1 cellular context compared by ENCODE assay signal in the genomic region with DNA sequence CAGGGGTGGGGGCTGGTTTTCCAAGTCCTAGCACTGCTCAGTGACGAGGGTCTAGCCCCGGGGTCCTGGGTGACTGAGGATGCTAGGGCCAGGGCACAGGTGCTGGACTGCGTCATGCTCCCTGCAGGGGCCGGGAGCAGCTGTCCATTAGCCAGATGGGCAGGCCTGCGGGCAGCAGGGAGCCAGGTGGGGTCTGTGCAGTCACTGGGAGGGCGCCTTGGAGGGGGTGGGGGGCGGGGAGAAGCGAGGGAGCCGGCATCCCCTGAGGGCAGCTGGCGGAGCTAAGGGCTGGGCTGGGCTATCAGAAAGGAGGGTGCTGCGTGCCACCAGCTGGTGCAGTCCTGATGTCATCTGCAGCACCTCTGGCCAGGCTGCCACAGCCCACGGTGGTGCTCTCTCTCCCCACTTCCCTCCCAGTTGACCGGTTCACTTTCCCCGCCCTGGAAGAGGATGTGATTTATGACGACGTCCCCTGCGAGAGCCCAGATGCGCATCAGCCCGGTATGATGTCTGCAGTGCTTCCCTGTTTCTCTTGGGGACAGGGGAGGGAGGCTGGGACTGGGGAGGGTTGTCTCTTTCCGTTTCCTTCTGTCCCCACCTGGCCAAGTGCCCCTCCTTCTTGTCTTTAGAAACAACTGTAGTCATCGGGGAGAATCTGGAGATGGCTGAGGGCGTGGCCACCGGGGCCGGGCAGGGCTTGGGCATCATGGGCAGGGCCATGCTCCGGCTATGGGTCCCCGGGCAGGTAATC.
TF ChIP-seq lines count a peak whose summit lies in the region.

No MANE protein-coding gene starts in this region.

TF ChIP-seq in K562, 482 proteins besides CTCF, POLR2A, EP300 and RAD21 (continued from another document):
- TF ChIP-seq, protein P1, sequence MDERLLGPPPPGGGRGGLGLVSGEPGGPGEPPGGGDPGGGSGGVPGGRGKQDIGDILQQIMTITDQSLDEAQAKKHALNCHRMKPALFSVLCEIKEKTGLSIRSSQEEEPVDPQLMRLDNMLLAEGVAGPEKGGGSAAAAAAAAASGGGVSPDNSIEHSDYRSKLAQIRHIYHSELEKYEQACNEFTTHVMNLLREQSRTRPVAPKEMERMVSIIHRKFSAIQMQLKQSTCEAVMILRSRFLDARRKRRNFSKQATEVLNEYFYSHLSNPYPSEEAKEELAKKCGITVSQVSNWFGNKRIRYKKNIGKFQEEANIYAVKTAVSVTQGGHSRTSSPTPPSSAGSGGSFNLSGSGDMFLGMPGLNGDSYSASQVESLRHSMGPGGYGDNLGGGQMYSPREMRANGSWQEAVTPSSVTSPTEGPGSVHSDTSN (CRISPR knock-in tag; IDR thresholded peaks at IDR 0.05; ENCODE audit: low read depth): 0 out of 2 replicates have a peak, but pooled peaks have one; percentile 20
- TF ChIP-seq, protein P1 (tag; conservative IDR thresholded peaks at IDR 0.05; ENCODE audit: low read depth): peak; percentile 63
- TF ChIP-seq, protein P2, sequence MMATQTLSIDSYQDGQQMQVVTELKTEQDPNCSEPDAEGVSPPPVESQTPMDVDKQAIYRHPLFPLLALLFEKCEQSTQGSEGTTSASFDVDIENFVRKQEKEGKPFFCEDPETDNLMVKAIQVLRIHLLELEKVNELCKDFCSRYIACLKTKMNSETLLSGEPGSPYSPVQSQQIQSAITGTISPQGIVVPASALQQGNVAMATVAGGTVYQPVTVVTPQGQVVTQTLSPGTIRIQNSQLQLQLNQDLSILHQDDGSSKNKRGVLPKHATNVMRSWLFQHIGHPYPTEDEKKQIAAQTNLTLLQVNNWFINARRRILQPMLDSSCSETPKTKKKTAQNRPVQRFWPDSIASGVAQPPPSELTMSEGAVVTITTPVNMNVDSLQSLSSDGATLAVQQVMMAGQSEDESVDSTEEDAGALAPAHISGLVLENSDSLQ (IDR thresholded peaks at IDR 0.05): peak; percentile 83
- TF ChIP-seq, protein P3, sequence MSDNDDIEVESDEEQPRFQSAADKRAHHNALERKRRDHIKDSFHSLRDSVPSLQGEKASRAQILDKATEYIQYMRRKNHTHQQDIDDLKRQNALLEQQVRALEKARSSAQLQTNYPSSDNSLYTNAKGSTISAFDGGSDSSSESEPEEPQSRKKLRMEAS (CRISPR knock-in tag; IDR thresholded peaks at IDR 0.05): no peak
- TF ChIP-seq NFRKB (IDR thresholded peaks at IDR 0.05; ENCODE audit: low read depth) (no peak), XRCC3 (IDR thresholded peaks at IDR 0.05) (no peak), ZNF263 (CRISPR knock-in tag; IDR thresholded peaks at IDR 0.05; ENCODE audit: borderline replicate concordance) (no peak), MEIS2 (IDR thresholded peaks at IDR 0.05; ENCODE audit: partially characterized antibody) (peak; percentile 76), PTRF (tag; IDR thresholded peaks at IDR 0.05) (no peak), ARID1B (IDR thresholded peaks at IDR 0.05) (no peak), NFIX (CRISPR knock-in tag; IDR thresholded peaks at IDR 0.05; ENCODE audit: low read depth) (no peak), RBBP5 (IDR thresholded peaks at IDR 0.05; ENCODE audit: borderline replicate concordance, insufficient read depth, low read length, poor library complexity, severe bottlenecking) (no peak), CBX5 (IDR thresholded peaks at IDR 0.05; ENCODE audit: borderline replicate concordance, low read depth) (no peak)
- TF ChIP-seq, protein P4, sequence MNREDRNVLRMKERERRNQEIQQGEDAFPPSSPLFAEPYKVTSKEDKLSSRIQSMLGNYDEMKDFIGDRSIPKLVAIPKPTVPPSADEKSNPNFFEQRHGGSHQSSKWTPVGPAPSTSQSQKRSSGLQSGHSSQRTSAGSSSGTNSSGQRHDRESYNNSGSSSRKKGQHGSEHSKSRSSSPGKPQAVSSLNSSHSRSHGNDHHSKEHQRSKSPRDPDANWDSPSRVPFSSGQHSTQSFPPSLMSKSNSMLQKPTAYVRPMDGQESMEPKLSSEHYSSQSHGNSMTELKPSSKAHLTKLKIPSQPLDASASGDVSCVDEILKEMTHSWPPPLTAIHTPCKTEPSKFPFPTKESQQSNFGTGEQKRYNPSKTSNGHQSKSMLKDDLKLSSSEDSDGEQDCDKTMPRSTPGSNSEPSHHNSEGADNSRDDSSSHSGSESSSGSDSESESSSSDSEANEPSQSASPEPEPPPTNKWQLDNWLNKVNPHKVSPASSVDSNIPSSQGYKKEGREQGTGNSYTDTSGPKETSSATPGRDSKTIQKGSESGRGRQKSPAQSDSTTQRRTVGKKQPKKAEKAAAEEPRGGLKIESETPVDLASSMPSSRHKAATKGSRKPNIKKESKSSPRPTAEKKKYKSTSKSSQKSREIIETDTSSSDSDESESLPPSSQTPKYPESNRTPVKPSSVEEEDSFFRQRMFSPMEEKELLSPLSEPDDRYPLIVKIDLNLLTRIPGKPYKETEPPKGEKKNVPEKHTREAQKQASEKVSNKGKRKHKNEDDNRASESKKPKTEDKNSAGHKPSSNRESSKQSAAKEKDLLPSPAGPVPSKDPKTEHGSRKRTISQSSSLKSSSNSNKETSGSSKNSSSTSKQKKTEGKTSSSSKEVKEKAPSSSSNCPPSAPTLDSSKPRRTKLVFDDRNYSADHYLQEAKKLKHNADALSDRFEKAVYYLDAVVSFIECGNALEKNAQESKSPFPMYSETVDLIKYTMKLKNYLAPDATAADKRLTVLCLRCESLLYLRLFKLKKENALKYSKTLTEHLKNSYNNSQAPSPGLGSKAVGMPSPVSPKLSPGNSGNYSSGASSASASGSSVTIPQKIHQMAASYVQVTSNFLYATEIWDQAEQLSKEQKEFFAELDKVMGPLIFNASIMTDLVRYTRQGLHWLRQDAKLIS (CRISPR knock-in tag; IDR thresholded peaks at IDR 0.05): no peak
- TF ChIP-seq, protein P5, sequence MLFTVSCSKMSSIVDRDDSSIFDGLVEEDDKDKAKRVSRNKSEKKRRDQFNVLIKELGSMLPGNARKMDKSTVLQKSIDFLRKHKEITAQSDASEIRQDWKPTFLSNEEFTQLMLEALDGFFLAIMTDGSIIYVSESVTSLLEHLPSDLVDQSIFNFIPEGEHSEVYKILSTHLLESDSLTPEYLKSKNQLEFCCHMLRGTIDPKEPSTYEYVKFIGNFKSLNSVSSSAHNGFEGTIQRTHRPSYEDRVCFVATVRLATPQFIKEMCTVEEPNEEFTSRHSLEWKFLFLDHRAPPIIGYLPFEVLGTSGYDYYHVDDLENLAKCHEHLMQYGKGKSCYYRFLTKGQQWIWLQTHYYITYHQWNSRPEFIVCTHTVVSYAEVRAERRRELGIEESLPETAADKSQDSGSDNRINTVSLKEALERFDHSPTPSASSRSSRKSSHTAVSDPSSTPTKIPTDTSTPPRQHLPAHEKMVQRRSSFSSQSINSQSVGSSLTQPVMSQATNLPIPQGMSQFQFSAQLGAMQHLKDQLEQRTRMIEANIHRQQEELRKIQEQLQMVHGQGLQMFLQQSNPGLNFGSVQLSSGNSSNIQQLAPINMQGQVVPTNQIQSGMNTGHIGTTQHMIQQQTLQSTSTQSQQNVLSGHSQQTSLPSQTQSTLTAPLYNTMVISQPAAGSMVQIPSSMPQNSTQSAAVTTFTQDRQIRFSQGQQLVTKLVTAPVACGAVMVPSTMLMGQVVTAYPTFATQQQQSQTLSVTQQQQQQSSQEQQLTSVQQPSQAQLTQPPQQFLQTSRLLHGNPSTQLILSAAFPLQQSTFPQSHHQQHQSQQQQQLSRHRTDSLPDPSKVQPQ (CRISPR knock-in tag; IDR thresholded peaks at IDR 0.05; ENCODE audit: borderline replicate concordance): no peak
- TF ChIP-seq, protein P6, sequence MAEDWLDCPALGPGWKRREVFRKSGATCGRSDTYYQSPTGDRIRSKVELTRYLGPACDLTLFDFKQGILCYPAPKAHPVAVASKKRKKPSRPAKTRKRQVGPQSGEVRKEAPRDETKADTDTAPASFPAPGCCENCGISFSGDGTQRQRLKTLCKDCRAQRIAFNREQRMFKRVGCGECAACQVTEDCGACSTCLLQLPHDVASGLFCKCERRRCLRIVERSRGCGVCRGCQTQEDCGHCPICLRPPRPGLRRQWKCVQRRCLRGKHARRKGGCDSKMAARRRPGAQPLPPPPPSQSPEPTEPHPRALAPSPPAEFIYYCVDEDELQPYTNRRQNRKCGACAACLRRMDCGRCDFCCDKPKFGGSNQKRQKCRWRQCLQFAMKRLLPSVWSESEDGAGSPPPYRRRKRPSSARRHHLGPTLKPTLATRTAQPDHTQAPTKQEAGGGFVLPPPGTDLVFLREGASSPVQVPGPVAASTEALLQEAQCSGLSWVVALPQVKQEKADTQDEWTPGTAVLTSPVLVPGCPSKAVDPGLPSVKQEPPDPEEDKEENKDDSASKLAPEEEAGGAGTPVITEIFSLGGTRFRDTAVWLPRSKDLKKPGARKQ (CRISPR knock-in tag; IDR thresholded peaks at IDR 0.05): no peak
